1 cellular context compared by ENCODE assay signal in the genomic region with DNA sequence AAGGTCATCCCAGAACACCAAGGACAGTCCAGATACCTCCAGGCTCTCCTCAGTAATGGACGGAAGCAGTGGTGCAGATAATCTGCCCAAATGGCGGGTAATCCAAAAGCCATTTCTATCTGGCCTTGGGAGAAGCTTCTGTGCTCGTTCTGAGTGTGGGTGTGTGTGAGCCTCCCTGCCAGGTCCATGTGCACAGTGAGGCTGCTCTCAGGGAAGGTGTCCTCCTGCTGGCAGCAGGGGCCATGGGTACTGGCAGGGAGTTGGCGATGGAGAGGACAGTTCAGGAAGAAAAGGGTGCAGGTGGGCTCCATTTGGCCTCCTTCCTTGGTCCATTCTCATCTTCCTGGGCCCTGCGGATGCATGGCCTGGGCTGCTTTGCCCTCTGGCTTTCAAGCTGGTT.
TF ChIP-seq lines count a peak whose summit lies in the region.

No MANE protein-coding gene starts in this region.

TF ChIP-seq in GM23338, 12 proteins besides CTCF, POLR2A, EP300 and RAD21 (continued from another document):
- TF ChIP-seq, protein P1, sequence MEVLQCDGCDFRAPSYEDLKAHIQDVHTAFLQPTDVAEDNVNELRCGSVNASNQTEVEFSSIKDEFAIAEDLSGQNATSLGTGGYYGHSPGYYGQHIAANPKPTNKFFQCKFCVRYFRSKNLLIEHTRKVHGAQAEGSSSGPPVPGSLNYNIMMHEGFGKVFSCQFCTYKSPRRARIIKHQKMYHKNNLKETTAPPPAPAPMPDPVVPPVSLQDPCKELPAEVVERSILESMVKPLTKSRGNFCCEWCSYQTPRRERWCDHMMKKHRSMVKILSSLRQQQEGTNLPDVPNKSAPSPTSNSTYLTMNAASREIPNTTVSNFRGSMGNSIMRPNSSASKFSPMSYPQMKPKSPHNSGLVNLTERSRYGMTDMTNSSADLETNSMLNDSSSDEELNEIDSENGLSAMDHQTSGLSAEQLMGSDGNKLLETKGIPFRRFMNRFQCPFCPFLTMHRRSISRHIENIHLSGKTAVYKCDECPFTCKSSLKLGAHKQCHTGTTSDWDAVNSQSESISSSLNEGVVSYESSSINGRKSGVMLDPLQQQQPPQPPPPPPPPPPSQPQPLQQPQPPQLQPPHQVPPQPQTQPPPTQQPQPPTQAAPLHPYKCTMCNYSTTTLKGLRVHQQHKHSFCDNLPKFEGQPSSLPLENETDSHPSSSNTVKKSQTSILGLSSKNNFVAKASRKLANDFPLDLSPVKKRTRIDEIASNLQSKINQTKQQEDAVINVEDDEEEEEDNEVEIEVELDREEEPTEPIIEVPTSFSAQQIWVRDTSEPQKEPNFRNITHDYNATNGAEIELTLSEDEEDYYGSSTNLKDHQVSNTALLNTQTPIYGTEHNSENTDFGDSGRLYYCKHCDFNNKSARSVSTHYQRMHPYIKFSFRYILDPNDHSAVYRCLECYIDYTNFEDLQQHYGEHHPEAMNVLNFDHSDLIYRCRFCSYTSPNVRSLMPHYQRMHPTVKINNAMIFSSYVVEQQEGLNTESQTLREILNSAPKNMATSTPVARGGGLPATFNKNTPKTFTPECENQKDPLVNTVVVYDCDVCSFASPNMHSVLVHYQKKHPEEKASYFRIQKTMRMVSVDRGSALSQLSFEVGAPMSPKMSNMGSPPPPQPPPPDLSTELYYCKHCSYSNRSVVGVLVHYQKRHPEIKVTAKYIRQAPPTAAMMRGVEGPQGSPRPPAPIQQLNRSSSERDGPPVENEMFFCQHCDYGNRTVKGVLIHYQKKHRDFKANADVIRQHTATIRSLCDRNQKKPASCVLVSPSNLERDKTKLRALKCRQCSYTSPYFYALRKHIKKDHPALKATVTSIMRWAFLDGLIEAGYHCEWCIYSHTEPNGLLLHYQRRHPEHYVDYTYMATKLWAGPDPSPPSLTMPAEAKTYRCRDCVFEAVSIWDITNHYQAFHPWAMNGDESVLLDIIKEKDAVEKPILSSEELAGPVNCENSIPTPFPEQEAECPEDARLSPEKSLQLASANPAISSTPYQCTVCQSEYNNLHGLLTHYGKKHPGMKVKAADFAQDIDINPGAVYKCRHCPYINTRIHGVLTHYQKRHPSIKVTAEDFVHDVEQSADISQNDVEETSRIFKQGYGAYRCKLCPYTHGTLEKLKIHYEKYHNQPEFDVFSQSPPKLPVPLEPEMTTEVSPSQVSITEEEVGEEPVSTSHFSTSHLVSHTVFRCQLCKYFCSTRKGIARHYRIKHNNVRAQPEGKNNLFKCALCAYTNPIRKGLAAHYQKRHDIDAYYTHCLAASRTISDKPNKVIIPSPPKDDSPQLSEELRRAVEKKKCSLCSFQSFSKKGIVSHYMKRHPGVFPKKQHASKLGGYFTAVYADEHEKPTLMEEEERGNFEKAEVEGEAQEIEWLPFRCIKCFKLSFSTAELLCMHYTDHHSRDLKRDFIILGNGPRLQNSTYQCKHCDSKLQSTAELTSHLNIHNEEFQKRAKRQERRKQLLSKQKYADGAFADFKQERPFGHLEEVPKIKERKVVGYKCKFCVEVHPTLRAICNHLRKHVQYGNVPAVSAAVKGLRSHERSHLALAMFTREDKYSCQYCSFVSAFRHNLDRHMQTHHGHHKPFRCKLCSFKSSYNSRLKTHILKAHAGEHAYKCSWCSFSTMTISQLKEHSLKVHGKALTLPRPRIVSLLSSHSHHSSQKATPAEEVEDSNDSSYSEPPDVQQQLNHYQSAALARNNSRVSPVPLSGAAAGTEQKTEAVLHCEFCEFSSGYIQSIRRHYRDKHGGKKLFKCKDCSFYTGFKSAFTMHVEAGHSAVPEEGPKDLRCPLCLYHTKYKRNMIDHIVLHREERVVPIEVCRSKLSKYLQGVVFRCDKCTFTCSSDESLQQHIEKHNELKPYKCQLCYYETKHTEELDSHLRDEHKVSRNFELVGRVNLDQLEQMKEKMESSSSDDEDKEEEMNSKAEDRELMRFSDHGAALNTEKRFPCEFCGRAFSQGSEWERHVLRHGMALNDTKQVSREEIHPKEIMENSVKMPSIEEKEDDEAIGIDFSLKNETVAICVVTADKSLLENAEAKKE (CRISPR knock-in tag; IDR thresholded peaks at IDR 0.05), result no peak
- TF ChIP-seq STAT1 (IDR thresholded peaks at IDR 0.05; ENCODE audit: unreplicated experiment), result no peak
- TF ChIP-seq POLR2AphosphoS5 (IDR thresholded peaks at IDR 0.05; ENCODE audit: low read depth), result no peak
- no peak for TF ChIP-seq JUNB (IDR thresholded peaks at IDR 0.05; ENCODE audit: unreplicated experiment)
- TF ChIP-seq EZH2 (IDR thresholded peaks at IDR 0.05; ENCODE audit: low read depth, unreplicated experiment), result no peak
- no peak for TF ChIP-seq ZNF331 (CRISPR knock-in tag; IDR thresholded peaks at IDR 0.05; ENCODE audit: low read depth)
- no peak for TF ChIP-seq EZH2phosphoT487 (IDR thresholded peaks at IDR 0.05; ENCODE audit: unreplicated experiment)
- TF ChIP-seq, protein P2, sequence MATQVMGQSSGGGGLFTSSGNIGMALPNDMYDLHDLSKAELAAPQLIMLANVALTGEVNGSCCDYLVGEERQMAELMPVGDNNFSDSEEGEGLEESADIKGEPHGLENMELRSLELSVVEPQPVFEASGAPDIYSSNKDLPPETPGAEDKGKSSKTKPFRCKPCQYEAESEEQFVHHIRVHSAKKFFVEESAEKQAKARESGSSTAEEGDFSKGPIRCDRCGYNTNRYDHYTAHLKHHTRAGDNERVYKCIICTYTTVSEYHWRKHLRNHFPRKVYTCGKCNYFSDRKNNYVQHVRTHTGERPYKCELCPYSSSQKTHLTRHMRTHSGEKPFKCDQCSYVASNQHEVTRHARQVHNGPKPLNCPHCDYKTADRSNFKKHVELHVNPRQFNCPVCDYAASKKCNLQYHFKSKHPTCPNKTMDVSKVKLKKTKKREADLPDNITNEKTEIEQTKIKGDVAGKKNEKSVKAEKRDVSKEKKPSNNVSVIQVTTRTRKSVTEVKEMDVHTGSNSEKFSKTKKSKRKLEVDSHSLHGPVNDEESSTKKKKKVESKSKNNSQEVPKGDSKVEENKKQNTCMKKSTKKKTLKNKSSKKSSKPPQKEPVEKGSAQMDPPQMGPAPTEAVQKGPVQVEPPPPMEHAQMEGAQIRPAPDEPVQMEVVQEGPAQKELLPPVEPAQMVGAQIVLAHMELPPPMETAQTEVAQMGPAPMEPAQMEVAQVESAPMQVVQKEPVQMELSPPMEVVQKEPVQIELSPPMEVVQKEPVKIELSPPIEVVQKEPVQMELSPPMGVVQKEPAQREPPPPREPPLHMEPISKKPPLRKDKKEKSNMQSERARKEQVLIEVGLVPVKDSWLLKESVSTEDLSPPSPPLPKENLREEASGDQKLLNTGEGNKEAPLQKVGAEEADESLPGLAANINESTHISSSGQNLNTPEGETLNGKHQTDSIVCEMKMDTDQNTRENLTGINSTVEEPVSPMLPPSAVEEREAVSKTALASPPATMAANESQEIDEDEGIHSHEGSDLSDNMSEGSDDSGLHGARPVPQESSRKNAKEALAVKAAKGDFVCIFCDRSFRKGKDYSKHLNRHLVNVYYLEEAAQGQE (IDR thresholded peaks at IDR 0.05; ENCODE audit: unreplicated experiment), result no peak
TF ChIP-seq in GM23338: peak in this region for 0.
